In the genomic region with DNA sequence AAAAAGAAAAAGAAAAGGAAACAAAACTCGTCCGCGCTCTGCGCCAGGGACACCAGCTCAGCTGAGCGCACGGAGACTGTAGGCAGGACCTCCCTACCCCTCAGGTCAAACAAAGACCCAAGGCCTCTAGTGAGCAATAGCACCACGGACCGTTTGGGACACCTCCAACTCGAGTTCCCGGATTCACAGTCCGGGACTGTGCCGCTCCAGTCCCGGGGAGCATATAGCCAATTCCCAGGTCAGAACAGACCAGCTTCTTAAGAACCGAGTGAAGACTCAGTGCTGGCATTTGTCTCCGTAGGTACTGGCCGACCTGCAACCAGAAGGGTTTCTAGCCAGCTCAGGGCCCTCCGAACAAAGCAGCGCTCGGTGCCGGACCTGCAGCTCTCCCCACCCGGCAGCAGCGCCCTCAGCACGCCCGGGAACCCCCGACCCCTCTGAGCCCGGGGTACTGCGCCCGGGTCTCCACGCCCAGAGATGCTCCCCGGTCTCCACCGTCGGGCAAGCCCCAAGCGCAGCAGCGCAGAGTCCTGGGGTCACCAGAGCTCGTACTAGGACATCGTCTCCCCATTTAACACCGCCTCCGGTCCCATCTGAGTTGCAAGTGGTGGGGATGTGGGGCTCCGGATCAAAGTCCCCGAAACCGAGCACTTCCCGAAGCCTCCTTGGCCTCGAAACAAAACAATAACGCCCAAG, we compare ENCODE assay signal across 8 cellular contexts. TPM values are rescaled to one million over a fixed set of nuclear protein-coding genes. Genes with fewer than 3 reads are reported as not detected.
DNase-seq lines count a peak whose midpoint lies in the region; FAIRE-seq and TF ChIP-seq lines count a peak whose summit lies in the region.

No MANE protein-coding gene starts in this region.

- H3K9me3 ChIP-seq in ectodermal cell (ENCODE audit: control insufficient read depth, low read length) (no peaks in the 10 kb centered on the region), liver (ENCODE audit: control insufficient read depth in 4 of 4, low read length in 3 of 4) (no peaks in the 10 kb centered on the region)

- 0 to 1% methylated on average over 44 of the region's 44 CpGs for WGBS in ectodermal cell, 2 experiments
- WGBS in liver = under 1% methylated on average over 44 of the region's 44 CpGs

- H3K27ac ChIP-seq in ectodermal cell (ENCODE audit: insufficient read depth, low read depth, low read length, poor library complexity, severe bottlenecking) (peak overlapping the region; percentile 69), liver (ENCODE audit: low read depth in 1 of 2, low read length in 2 of 2) (peak overlapping the region; percentile 90 to 91)

- H3K4me3 ChIP-seq in WI38 (ENCODE audit: low read depth, low read length) (peak overlapping the region; percentile 95), ectodermal cell (ENCODE audit: insufficient read depth, low read depth, low read length) (peak overlapping the region; percentile 83), liver (ENCODE audit: low read depth in 1 of 3, low read length in 3 of 3) (peak overlapping the region; percentile 82 to 96 (median 84))

- H3K36me3 ChIP-seq in ectodermal cell (ENCODE audit: control insufficient read depth, insufficient read depth, low read length) (no peaks in the 10 kb centered on the region), liver (ENCODE audit: control insufficient read depth in 4 of 4, insufficient read depth in 3 of 4, low read depth in 1 of 4, low read length in 3 of 4) (no peaks in the 10 kb centered on the region)

- H3K9ac ChIP-seq in liver (ENCODE audit: low read depth in 1 of 2, low read length in 2 of 2) = peak overlapping the region; percentile 40 to 96

- H3K4me1 ChIP-seq in ectodermal cell (ENCODE audit: control insufficient read depth, insufficient read depth, low read length) (no peaks in the 10 kb centered on the region), liver (ENCODE audit: control insufficient read depth in 4 of 4, insufficient read depth in 4 of 4, low read length in 3 of 4) (peaks cover 6 to 28% (median 17%) of the 10 kb centered on the region in 4 donors)

- TF ChIP-seq CTCF in WI38 (IDR thresholded peaks at IDR 0.05; ENCODE audit: low read depth, low read length) = no peak
- TF ChIP-seq CTCF in liver (IDR thresholded peaks at IDR 0.05; ENCODE audit: low read depth, low read length, missing input control) = no peak

- TF ChIP-seq RAD21 in liver (IDR thresholded peaks at IDR 0.05) = no peak

- DNase-seq in D341Med (ENCODE audit: low spot score) (peak; percentile 50), HT1080 (ENCODE audit: low read depth) (peak; percentile 16), NCI-H2196 treated with DMSO at 0.1 percent for 48 hours (lab: John Stamatoyannopoulos, UW; ENCODE audit: unreplicated experiment) (no peak), urothelium cell line (ENCODE audit: low spot score) (no peak)
- DNase-seq in stimulated activated CD8-positive, alpha-beta memory T cell treated with anti-CD3 and anti-CD28 coated beads, Interleukin-4, amount 100 ng/mL, for 48 hours = peak; percentile 43

- no peaks in the 10 kb centered on the region for H3K27me3 ChIP-seq in ectodermal cell (ENCODE audit: control insufficient read depth, insufficient read depth, low read length, poor library complexity, severe bottlenecking)
- H3K27me3 ChIP-seq in liver (ENCODE audit: control insufficient read depth in 4 of 4, insufficient read depth in 4 of 4, low read length in 3 of 4) = no peaks in the 10 kb centered on the region

- no peak for FAIRE-seq in urothelium cell line (lab: Jason Lieb, UNC)

TF ChIP-seq in liver, 16 proteins besides CTCF, POLR2A, EP300 and RAD21:
- no peak for TF ChIP-seq MAX (IDR thresholded peaks at IDR 0.05)
- no peak for TF ChIP-seq EGR1 (IDR thresholded peaks at IDR 0.05; ENCODE audit: low read depth in 2 of 2)
- no peak for TF ChIP-seq HNF4G (IDR thresholded peaks at IDR 0.05)
- TF ChIP-seq TAF1 (conservative IDR thresholded peaks at IDR 0.05) = no peak
- no peak for TF ChIP-seq NR2F2 (IDR thresholded peaks at IDR 0.05)
- TF ChIP-seq RXRA (IDR thresholded peaks at IDR 0.05) = no peak
- TF ChIP-seq YY1 (IDR thresholded peaks at IDR 0.05) = peak; percentile 9
- TF ChIP-seq FOXA2 (IDR thresholded peaks at IDR 0.05) = no peak
- peak in 1 of 2 donors; percentile 9 for TF ChIP-seq HNF4A (conservative IDR thresholded peaks at IDR 0.05)

RNA-seq across cellular contexts. Expression of gene ABCA1, which starts 0.6 kb away (rescaled TPM):
- 6.3 and 6.4 TPM in 2 replicates for total RNA-seq in HT1080 (2014; rRNA removed; shearing (Covaris generic))
- 4.3 and 5.2 TPM in 2 replicates for polyA plus RNA-seq in HT1080 (2015; cell fraction: cytosol; rRNA removed)
- polyA plus RNA-seq in HT1080 (2015; cell fraction: nucleus; rRNA removed) = 24.6 and 25.1 TPM in 2 replicates
- polyA plus RNA-seq in ectodermal cell (2013, experiment 1 of 4) = 7.8 TPM
- polyA plus RNA-seq in ectodermal cell (2013, experiment 2 of 4) = 14.2 TPM
- polyA plus RNA-seq in ectodermal cell (2013, experiment 3 of 4) = 8.0 TPM
- 11.2 TPM for polyA plus RNA-seq in ectodermal cell (2013, experiment 4 of 4)
- total RNA-seq in liver = 100 to 1,000 TPM in 1 of 2 donors, 10 to 100 TPM in 1; 83.9 to 223 TPM
- polyA plus RNA-seq in liver = 10 to 100 TPM; 15.4 to 42.0 TPM

Comparison
In these comparisons a context has a peak if more than half of its experiments do, and no peak if none do; other contexts are left out.
1. DNase-seq: peak in D341Med (single experiment), HT1080 (single experiment) and stimulated activated CD8-positive, alpha-beta memory T cell treated with anti-CD3 and anti-CD28 coated beads, Interleukin-4, amount 100 ng/mL, for 48 hours (single experiment); none in NCI-H2196 treated with DMSO at 0.1 percent for 48 hours (single experiment) and urothelium cell line (single experiment).
2. RNA of gene ABCA1, which starts 0.6 kb away (total RNA-seq): 83.9 to 223 TPM in liver; 6.3 to 6.4 TPM in HT1080; every median in the first group is over 10 times any median in the second.
3. Peak in every context shown above with its lines, with median percentiles within 50 percentile points of each other: H3K4me3 ChIP-seq.